In the genomic region with DNA sequence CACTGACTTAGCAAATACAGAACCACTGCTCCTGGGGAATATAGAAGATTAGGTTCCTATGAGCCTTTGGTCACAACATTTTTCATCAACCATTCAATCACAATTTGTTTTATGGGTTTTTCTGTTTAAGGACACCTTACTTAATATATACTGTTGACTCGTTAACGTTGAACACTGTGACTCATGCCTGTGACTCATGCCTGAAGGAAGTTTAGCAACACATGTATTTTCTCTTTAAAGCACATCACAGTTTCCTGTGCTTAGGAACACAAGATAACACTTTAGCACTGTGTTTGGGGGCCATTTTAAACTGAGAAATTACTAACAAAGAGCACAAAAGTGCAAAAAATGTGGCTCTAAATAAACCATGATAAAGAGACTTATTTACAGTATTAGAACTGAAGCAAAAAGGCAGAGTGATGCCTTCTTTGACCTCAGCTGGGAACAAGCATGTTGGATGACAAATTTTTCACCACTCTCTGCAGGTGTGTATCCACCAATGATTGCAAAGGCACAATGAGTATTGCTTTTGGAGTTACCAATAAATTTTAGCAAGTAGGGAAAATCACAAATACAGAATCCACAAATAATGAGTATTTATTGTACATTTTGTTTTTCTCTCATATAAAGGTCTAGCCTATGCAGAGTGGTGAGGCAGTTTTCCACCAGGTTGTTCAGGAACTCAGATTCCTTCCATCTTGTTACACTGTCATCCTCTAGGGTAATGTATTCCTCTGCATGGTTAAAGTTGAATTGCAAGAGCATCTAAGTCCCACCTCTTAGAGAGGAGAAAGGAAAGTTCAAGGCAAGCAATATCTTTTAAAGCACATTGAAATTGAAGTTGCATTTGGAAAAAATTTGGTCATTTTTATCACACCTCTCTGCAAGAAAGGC, we compare ENCODE assay signal across 9 cellular contexts. TPM values are rescaled to one million over a fixed set of nuclear protein-coding genes. Genes with fewer than 3 reads are reported as not detected.
DNase-seq lines count a peak whose midpoint lies in the region; ATAC-seq and TF ChIP-seq lines count a peak whose summit lies in the region.
"Had no signal": no experiment of that assay in that cellular context is flagged by ENCODE, and none has a peak within 500 bp of the region (broad histone marks: within the 10 kb centered on the region; RNA-seq: fewer than 3 reads in every experiment).

No MANE protein-coding gene starts in this region.

- WGBS in right cardiac atrium = 21% methylated on average over 2 of the region's 2 CpGs
- 19 to 42% methylated on average over 2 of the region's 2 CpGs for WGBS in testis, 2 donors

- peaks cover 38% of the 10 kb centered on the region for H3K4me1 Mint-ChIP-seq in activated T-cell treated with anti-CD3 and anti-CD28 coated beads, Interleukin-2, amount 50 U/mL, for 72 hours (ENCODE audit: low read depth)

- peak overlapping the region; percentile 88 for H3K27ac Mint-ChIP-seq in activated T-cell treated with anti-CD3 and anti-CD28 coated beads, Interleukin-2, amount 50 U/mL, for 72 hours
- H3K27ac Mint-ChIP-seq: IgD-negative memory B cell had no signal

- H3K27me3 ChIP-seq in right cardiac atrium (ENCODE audit: control insufficient read depth, insufficient read depth) = no peaks in the 10 kb centered on the region
- H3K27me3 ChIP-seq in testis = no peaks in the 10 kb centered on the region

- peaks cover 0 to 1% of the 10 kb centered on the region in 2 donors for H3K9me3 Mint-ChIP-seq in activated T-cell treated with anti-CD3 and anti-CD28 coated beads, Interleukin-2, amount 50 U/mL, for 72 hours
- H3K9me3 Mint-ChIP-seq: IgD-negative memory B cell had no signal

- peak overlapping the region; percentile 32 to 71 for H3K4me3 Mint-ChIP-seq in activated T-cell treated with anti-CD3 and anti-CD28 coated beads, Interleukin-2, amount 50 U/mL, for 72 hours

- peak; percentile 88 for DNase-seq in DMS53 treated with DMSO at 0.1 percent for 48 hours (lab: John Stamatoyannopoulos, UW; ENCODE audit: unreplicated experiment)
- peak; percentile 81 for DNase-seq in NCI-H460 (ENCODE audit: extremely low read depth, low read depth)
- DNase-seq in activated T-cell treated with anti-CD3 and anti-CD28 coated beads, Interleukin-2, amount 50 U/mL, for 72 hours = peak; percentile 62 to 76
- no peak for DNase-seq in right cardiac atrium
- DNase-seq in stimulated activated CD4-positive, alpha-beta T cell treated with anti-CD3 and anti-CD28 coated beads, TNF-alpha, amount 100 ng/mL, for 24 hours (ENCODE audit: low read depth in 3 of 3) = peak; percentile 31 to 58 (median 38)
- no peak for DNase-seq in NCI-H446 (lab: John Stamatoyannopoulos, UW)
- no peak for DNase-seq in testis

- H3K27me3 Mint-ChIP-seq in activated T-cell treated with anti-CD3 and anti-CD28 coated beads, Interleukin-2, amount 50 U/mL, for 72 hours (ENCODE audit: low read depth) = peaks cover 11% of the 10 kb centered on the region

- intact Hi-C loops in right cardiac atrium (cut with DNase I) (loop anchor here in 1 of 4 donors (10.0 kb wide), 1 partner anchor 137 kb away; no protein-coding TSS in a partner anchor), testis (cut with DNase I; ENCODE audit: low total_unique reads) (no loop called here)

- no peaks in the 10 kb centered on the region for H3K4me1 ChIP-seq in right cardiac atrium (ENCODE audit: control insufficient read depth, insufficient read depth, low read length)
- H3K4me1 ChIP-seq in testis = no peaks in the 10 kb centered on the region

- H3K4me3 ChIP-seq in right cardiac atrium (ENCODE audit: low read length) (no peak overlapping the region), testis (no peak overlapping the region)

- H3K36me3 ChIP-seq in testis (ENCODE audit: low read depth, missing control alignments) = no peaks in the 10 kb centered on the region

- ATAC-seq in activated T-cell treated with anti-CD3 and anti-CD28 coated beads, Interleukin-2, amount 50 U/mL, for 72 hours (replicated peaks in 1 of 2) = peak; percentile 100
- ATAC-seq in right cardiac atrium (peak; percentile 41 to 83), GM21529 (IDR thresholded peaks at IDR 0.05; ENCODE audit: unreplicated experiment) (no peak)

- H3K27ac ChIP-seq in right cardiac atrium (ENCODE audit: low read length) (no peak overlapping the region), testis (no peak overlapping the region)

- no peaks in the 10 kb centered on the region for H3K9me3 ChIP-seq in right cardiac atrium (ENCODE audit: control insufficient read depth, low read length)
- H3K9me3 ChIP-seq in testis = no peaks in the 10 kb centered on the region

- H3K36me3 Mint-ChIP-seq in activated T-cell treated with anti-CD3 and anti-CD28 coated beads, Interleukin-2, amount 50 U/mL, for 72 hours (ENCODE audit: insufficient read depth in 2 of 2) = peaks cover 0 to 4% of the 10 kb centered on the region in 2 donors
- H3K36me3 Mint-ChIP-seq: IgD-negative memory B cell had no signal

- no peak for TF ChIP-seq CTCF in testis (IDR thresholded peaks at IDR 0.05)

- no peak for TF ChIP-seq POLR2A in testis (IDR thresholded peaks at IDR 0.05)

RNA-seq across cellular contexts. Expression of a gene that starts 7.3 kb away (rescaled TPM):
- total RNA-seq in NCI-H460 (2014; rRNA removed; shearing (Covaris generic)) = 1.6 and 2.1 TPM in 2 replicates
- polyA plus RNA-seq in NCI-H460 (2014; cell fraction: nucleus; rRNA removed) = 4.9 and 6.3 TPM in 2 replicates
- 1 to 10 TPM; 1.1 to 1.4 TPM for total RNA-seq in activated T-cell treated with anti-CD3 and anti-CD28 coated beads, Interleukin-2, amount 50 U/mL, for 72 hours
- under 1 TPM; 0.47 to 0.71 (median 0.61) TPM for total RNA-seq in right cardiac atrium
- 0.45 TPM for polyA plus RNA-seq in right cardiac atrium
- 1 to 10 TPM in 1 of 2 donors, under 1 TPM in 1; 0.93 to 1.4 TPM for total RNA-seq in testis
- polyA plus RNA-seq in testis (ENCODE audit: insufficient read depth, low read depth, low replicate concordance) = 0.82 TPM

RNA-seq across cellular contexts. Expression of a gene that starts 21.5 kb away (rescaled TPM):
- total RNA-seq in NCI-H460 (2014; rRNA removed; shearing (Covaris generic)) = 43.2 and 52.8 TPM in 2 replicates
- polyA plus RNA-seq in NCI-H460 (2014; cell fraction: nucleus; rRNA removed) = 113 and 143 TPM in 2 replicates
- total RNA-seq in activated T-cell treated with anti-CD3 and anti-CD28 coated beads, Interleukin-2, amount 50 U/mL, for 72 hours = 10 to 100 TPM; 53.7 to 66.1 TPM
- total RNA-seq in right cardiac atrium (10 to 100 TPM; 13.5 to 19.4 (median 15.6) TPM), testis (10 to 100 TPM; 60.9 to 81.8 TPM)
- polyA plus RNA-seq in right cardiac atrium (6.2 TPM), testis (ENCODE audit: insufficient read depth, low read depth, low replicate concordance) (37.5 TPM)

Comparison
In these comparisons a context has a peak if more than half of its experiments do, and no peak if none do; other contexts are left out.
1. DNase-seq: peak in DMS53 treated with DMSO at 0.1 percent for 48 hours (single experiment), NCI-H460 (single experiment), activated T-cell treated with anti-CD3 and anti-CD28 coated beads, Interleukin-2, amount 50 U/mL, for 72 hours (2 of 2) and stimulated activated CD4-positive, alpha-beta T cell treated with anti-CD3 and anti-CD28 coated beads, TNF-alpha, amount 100 ng/mL, for 24 hours (3 of 3); none in right cardiac atrium (0 of 3), NCI-H446 (0 of 2) and testis (single experiment).